ENCODE assay signal across 10 cellular contexts in the genomic region with DNA sequence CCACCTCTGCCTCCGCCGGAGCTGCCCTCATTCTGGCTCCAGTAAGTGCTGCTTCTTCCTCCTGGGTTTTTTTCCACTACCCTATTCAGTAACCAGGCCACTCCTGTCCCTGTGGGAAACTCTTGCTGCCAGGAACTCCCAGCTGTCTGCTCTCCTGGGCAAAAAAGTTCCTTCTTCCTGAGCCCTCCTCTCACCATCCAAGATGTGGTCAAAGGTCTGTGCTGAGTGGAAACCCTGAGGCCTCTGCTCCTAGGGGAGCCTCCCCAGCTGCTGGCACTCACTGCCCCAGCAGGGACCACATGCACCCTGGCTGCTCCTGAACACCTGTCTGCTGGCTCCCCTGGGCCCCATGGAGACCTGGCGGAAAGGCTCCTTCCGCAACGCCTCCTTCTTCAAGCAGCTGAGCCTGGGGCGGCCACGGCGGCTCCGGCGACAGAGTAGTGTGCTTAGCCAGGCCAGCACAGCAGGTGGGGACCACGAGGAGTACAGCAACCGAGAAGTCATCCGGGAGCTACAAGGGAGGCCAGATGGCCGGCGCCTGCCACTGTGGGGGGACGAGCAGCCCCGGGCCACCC. TPM values are rescaled to one million over a fixed set of nuclear protein-coding genes. Genes with fewer than 3 reads are reported as not detected.
DNase-seq lines count a peak whose midpoint lies in the region; ATAC-seq, FAIRE-seq and TF ChIP-seq lines count a peak whose summit lies in the region.
"Had no signal": no experiment of that assay in that cellular context is flagged by ENCODE, and none has a peak within 500 bp of the region (broad histone marks: within the 10 kb centered on the region; RNA-seq: fewer than 3 reads in every experiment).

No MANE protein-coding gene starts in this region.

- H3K4me3 Mint-ChIP-seq in CD4-positive, alpha-beta T cell: no peak overlapping the region

- peaks cover 0 to 74% (median 31%) of the 10 kb centered on the region in 9 donors for H3K36me3 ChIP-seq in heart right ventricle

- H3K27me3 Mint-ChIP-seq in CD4-positive, alpha-beta T cell: no peaks in the 10 kb centered on the region

- no peaks in the 10 kb centered on the region for H3K9me3 Mint-ChIP-seq in CD4-positive, alpha-beta T cell
- H3K9me3 Mint-ChIP-seq in activated naive CD4-positive, alpha-beta T cell treated with anti-CD3 and anti-CD28 coated beads, Interleukin-2, amount 50 U/mL, for 72 hours: no peaks in the 10 kb centered on the region

- peak; percentile 61 for FAIRE-seq in GM19239 (lab: Jason Lieb, UNC)
- FAIRE-seq: colon had no signal

- no peak overlapping the region for H3K4me3 ChIP-seq in heart right ventricle

- peaks cover 0 to 27% (median 10%) of the 10 kb centered on the region in 9 donors for H3K4me1 ChIP-seq in heart right ventricle

- peaks cover 26% of the 10 kb centered on the region for H3K4me1 Mint-ChIP-seq in CD4-positive, alpha-beta T cell (ENCODE audit: low read depth)

- intact Hi-C loops in CD4-positive, alpha-beta T cell (cut with DNase I, micrococcal nuclease): no loop called here
- intact Hi-C loops in heart right ventricle (cut with DNase I): loop anchor here in 1 of 10 donors (10.0 kb wide), 1 partner anchor 95 kb away; no protein-coding TSS in a partner anchor

- POLR2A ChIA-PET in CD4-positive, alpha-beta T cell (lab: Charles Lee): interaction anchor here (0.5 to 1.2 kb wide), 5 partner anchors 36 to 774 kb away, joined by 3 to 5 read pairs (median 3); a partner anchor contains a TSS

- CTCF ChIA-PET in CD4-positive, alpha-beta T cell (lab: Charles Lee): interaction anchor here (4.4 kb wide), 1 partner anchor 12 kb away, joined by 19 read pairs; no protein-coding TSS in a partner anchor

- ATAC-seq in CD4-positive, alpha-beta T cell (ENCODE audit: poor library complexity): no peak
- no peak for ATAC-seq in activated naive CD4-positive, alpha-beta T cell treated with anti-CD3 and anti-CD28 coated beads, Interleukin-2, amount 50 U/mL, for 72 hours
- no peak for ATAC-seq in omental fat pad (ENCODE audit: low FRiP score)
- ATAC-seq in heart right ventricle: no peak

- peaks cover 46% of the 10 kb centered on the region for H3K36me3 Mint-ChIP-seq in CD4-positive, alpha-beta T cell (ENCODE audit: low read depth)
- H3K36me3 Mint-ChIP-seq in activated naive CD4-positive, alpha-beta T cell treated with anti-CD3 and anti-CD28 coated beads, Interleukin-2, amount 50 U/mL, for 72 hours: no peaks in the 10 kb centered on the region

- H3K9me3 ChIP-seq in CD4-positive, alpha-beta T cell (ENCODE audit: control insufficient read depth, low read length): no peaks in the 10 kb centered on the region
- no peaks in the 10 kb centered on the region for H3K9me3 ChIP-seq in heart right ventricle

- peak overlapping the region; percentile 89 for H3K27ac Mint-ChIP-seq in CD4-positive, alpha-beta T cell
- peak overlapping the region; percentile 84 to 88 for H3K27ac Mint-ChIP-seq in activated naive CD4-positive, alpha-beta T cell treated with anti-CD3 and anti-CD28 coated beads, Interleukin-2, amount 50 U/mL, for 72 hours

- H3K27me3 ChIP-seq in CD4-positive, alpha-beta T cell (ENCODE audit: control insufficient read depth, insufficient read depth, low read length): no peaks in the 10 kb centered on the region
- no peaks in the 10 kb centered on the region for H3K27me3 ChIP-seq in heart right ventricle

- no peak for DNase-seq in CD4-positive, alpha-beta T cell
- DNase-seq in GM19239 (ENCODE audit: insufficient read length, low spot score): no peak
- DNase-seq in activated naive CD4-positive, alpha-beta T cell treated with anti-CD3 and anti-CD28 coated beads, Interleukin-2, amount 50 U/mL, for 72 hours (ENCODE audit: low spot score in 2 of 2): no peak
- peak; percentile 10 for DNase-seq in medulla oblongata (ENCODE audit: extremely low spot score)
- no peak for DNase-seq in SW 1271 (lab: John Stamatoyannopoulos, UW)
- no peak for DNase-seq in omental fat pad (ENCODE audit: low spot score)
- DNase-seq in heart right ventricle: no peak
- DNase-seq in epidermal melanocyte (ENCODE audit: insufficient read length, low spot score): no peak

- 83 to 88% methylated on average over 17 of the region's 17 CpGs for WGBS in heart right ventricle, 2 donors

- H3K27ac ChIP-seq in CD4-positive, alpha-beta T cell (ENCODE audit: low read depth, low read length): peak overlapping the region; percentile 25
- H3K27ac ChIP-seq in heart right ventricle: peak overlapping the region in 4 of 10 donors; percentile 7 to 35 (median 20)

- no peak for TF ChIP-seq CTCF in CD4-positive, alpha-beta T cell (IDR thresholded peaks at IDR 0.05)
- TF ChIP-seq CTCF in omental fat pad (IDR thresholded peaks at IDR 0.05): no peak
- no peak for TF ChIP-seq CTCF in heart right ventricle (IDR thresholded peaks at IDR 0.05)

RNA-seq across cellular contexts. Expression of a gene that starts 0.5 kb away (rescaled TPM):
- under 1 TPM; 0.77 to 0.98 TPM for total RNA-seq in CD4-positive, alpha-beta T cell
- total RNA-seq in activated naive CD4-positive, alpha-beta T cell treated with anti-CD3 and anti-CD28 coated beads, Interleukin-2, amount 50 U/mL, for 72 hours: 1 to 10 TPM in 1 of 2 donors, under 1 TPM in 1; 0.52 to 2.0 TPM
- total RNA-seq in omental fat pad (1 to 10 TPM in 1 of 4 donors, under 1 TPM in 2, not detected in 1; 0.19 to 1.3 (median 0.50) TPM), heart right ventricle (under 1 TPM in 3 of 10 donors, not detected in 7; 0.10 to 0.32 (median 0.31) TPM)
- under 1 TPM; 0.12 to 0.15 TPM for polyA plus RNA-seq in heart right ventricle
- total RNA-seq: SK-MEL-5 had no signal

RNA-seq across cellular contexts. Expression of a gene that starts 6.4 kb away (rescaled TPM):
- 10 to 100 TPM; 13.5 to 14.8 TPM for total RNA-seq in CD4-positive, alpha-beta T cell
- 10 to 100 TPM; 15.9 to 72.6 TPM for total RNA-seq in activated naive CD4-positive, alpha-beta T cell treated with anti-CD3 and anti-CD28 coated beads, Interleukin-2, amount 50 U/mL, for 72 hours
- total RNA-seq in omental fat pad (100 to 1,000 TPM in 2 of 4 donors, 10 to 100 TPM in 2; 42.5 to 129 (median 97.1) TPM), heart right ventricle (1 to 10 TPM; 2.2 to 9.1 (median 3.7) TPM)
- polyA plus RNA-seq in heart right ventricle: 10 to 100 TPM in 1 of 2 donors, 1 to 10 TPM in 1; 5.8 to 10.8 TPM

RNA-seq across cellular contexts. Expression of a gene that starts 15.2 kb away (rescaled TPM):
- 10 to 100 TPM; 29.1 to 30.3 TPM for total RNA-seq in CD4-positive, alpha-beta T cell
- total RNA-seq in activated naive CD4-positive, alpha-beta T cell treated with anti-CD3 and anti-CD28 coated beads, Interleukin-2, amount 50 U/mL, for 72 hours: 10 to 100 TPM; 18.5 to 23.1 TPM
- total RNA-seq in omental fat pad (10 to 100 TPM; 32.8 to 50.8 (median 43.7) TPM), heart right ventricle (10 to 100 TPM; 12.2 to 20.9 (median 17.6) TPM)
- polyA plus RNA-seq in heart right ventricle: 10 to 100 TPM; 16.2 to 21.7 TPM

RNA-seq across cellular contexts. Expression of a gene that starts 36.7 kb away (rescaled TPM):
- total RNA-seq in CD4-positive, alpha-beta T cell: 10 to 100 TPM; 12.0 to 13.0 TPM
- total RNA-seq in activated naive CD4-positive, alpha-beta T cell treated with anti-CD3 and anti-CD28 coated beads, Interleukin-2, amount 50 U/mL, for 72 hours: 10 to 100 TPM; 24.6 to 26.6 TPM
- 10 to 100 TPM; 13.5 to 29.5 (median 21.1) TPM for total RNA-seq in omental fat pad
- 10 to 100 TPM; 14.2 to 29.2 (median 18.2) TPM for total RNA-seq in heart right ventricle
- polyA plus RNA-seq in heart right ventricle: 10 to 100 TPM; 11.9 to 18.1 TPM

RNA-seq across cellular contexts. Expression of a gene that starts 37.0 kb away (rescaled TPM):
- 10 to 100 TPM; 14.4 to 17.9 TPM for total RNA-seq in CD4-positive, alpha-beta T cell
- 10 to 100 TPM; 20.2 to 36.1 TPM for total RNA-seq in activated naive CD4-positive, alpha-beta T cell treated with anti-CD3 and anti-CD28 coated beads, Interleukin-2, amount 50 U/mL, for 72 hours
- total RNA-seq in omental fat pad (10 to 100 TPM in 3 of 4 donors, 1 to 10 TPM in 1; 8.8 to 21.1 (median 17.1) TPM), heart right ventricle (10 to 100 TPM in 9 of 10 donors, 1 to 10 TPM in 1; 9.9 to 17.7 (median 14.7) TPM)
- 10 to 100 TPM; 34.5 to 62.1 TPM for polyA plus RNA-seq in heart right ventricle
